Comparison of ENCODE assay signal across 14 cellular contexts in genomic region chr5:160293901-160294561, GRCh38. TPM values are rescaled to one million over a fixed set of nuclear protein-coding genes. Genes with fewer than 3 reads are reported as not detected.
DNase-seq lines count a peak whose midpoint lies in the region; ATAC-seq, FAIRE-seq and TF ChIP-seq lines count a peak whose summit lies in the region.
"Had no signal": no experiment of that assay in that cellular context is flagged by ENCODE, and none has a peak within 500 bp of the region (broad histone marks: within the 10 kb centered on the region; RNA-seq: fewer than 3 reads in every experiment).

No MANE protein-coding gene starts in this region.

- H2AFZ ChIP-seq in hepatocyte, result no peak overlapping the region

- H3K36me3 ChIP-seq in hepatocyte (replicated peaks; ENCODE audit: insufficient read depth, low read depth), result no peaks in the 10 kb centered on the region
- H3K36me3 ChIP-seq in pancreas, result no peaks in the 10 kb centered on the region

- peaks cover 94% of the 10 kb centered on the region for H3K79me2 ChIP-seq in hepatocyte

- no peak overlapping the region for H3K4me3 ChIP-seq in hepatocyte
- no peak overlapping the region for H3K4me3 ChIP-seq in pancreas

- H3K4me1 ChIP-seq in hepatocyte (ENCODE audit: insufficient read depth) (peaks cover 8% of the 10 kb centered on the region), pancreas (peaks cover 0 to 6% (median 0%) of the 10 kb centered on the region in 3 donors)

- H4K20me1 ChIP-seq in hepatocyte (ENCODE audit: insufficient read depth, poor library complexity, severe bottlenecking), result peaks cover 5% of the 10 kb centered on the region

- peak; percentile 43 for ATAC-seq in HG03432 (IDR thresholded peaks at IDR 0.05; ENCODE audit: unreplicated experiment)
- ATAC-seq in pancreas, result no peak

- TF ChIP-seq CTCF in hepatocyte (IDR thresholded peaks at IDR 0.05; ENCODE audit: poor library complexity) (no peak), progenitor cell of endocrine pancreas (IDR thresholded peaks at IDR 0.05; ENCODE audit: unreplicated experiment) (no peak), pancreas (IDR thresholded peaks at IDR 0.05) (no peak)

- H3K36me3 Mint-ChIP-seq in progenitor cell of endocrine pancreas (ENCODE audit: insufficient read depth), result peaks cover 6% of the 10 kb centered on the region
- H3K36me3 Mint-ChIP-seq: activated naive CD8-positive, alpha-beta T cell; CD4-positive, CD25-positive, alpha-beta regulatory T cell had no signal

- no peaks in the 10 kb centered on the region for H3K9me3 ChIP-seq in hepatocyte (ENCODE audit: low read depth)
- no peaks in the 10 kb centered on the region for H3K9me3 ChIP-seq in pancreas

- H3K27ac Mint-ChIP-seq in progenitor cell of endocrine pancreas, result peak overlapping the region; percentile 81
- H3K27ac Mint-ChIP-seq: activated naive CD8-positive, alpha-beta T cell; CD4-positive, CD25-positive, alpha-beta regulatory T cell had no signal

- H3K27me3 Mint-ChIP-seq in progenitor cell of endocrine pancreas, result no peaks in the 10 kb centered on the region
- H3K27me3 Mint-ChIP-seq: activated naive CD8-positive, alpha-beta T cell had no signal

- H3K27me3 ChIP-seq in hepatocyte, result no peaks in the 10 kb centered on the region
- H3K27me3 ChIP-seq in pancreas, result no peaks in the 10 kb centered on the region

- WGBS in hepatocyte (ENCODE audit: low lambda C conversion rate, missing lambda C conversion rate), result 77% methylated on average over 13 of the region's 13 CpGs
- 72 to 75% methylated on average over 13 of the region's 13 CpGs for WGBS in pancreas, 2 donors

- DNase-seq in SIG-M5 treated with dmso at 0.1 percent for 504 hours (lab: John Stamatoyannopoulos, UW; ENCODE audit: unreplicated experiment) (peak; percentile 64), hepatocyte (ENCODE audit: low spot score) (no peak), progenitor cell of endocrine pancreas (ENCODE audit: low spot score, unreplicated experiment) (no peak), HuH-7.5 (ENCODE audit: low spot score) (no peak), pancreas (no peak), AG08395 (ENCODE audit: low spot score) (no peak), NCI-H2081 (lab: John Stamatoyannopoulos, UW) (no peak)
- DNase-seq: activated CD4-positive, alpha-beta T cell treated with anti-CD3 and anti-CD28 coated beads, Interleukin-2, amount 50 U/mL, for 1 hour; CD4-positive, CD25-positive, alpha-beta regulatory T cell; effector CD4-positive, alpha-beta T cell; hippocampal formation; NCI-H187 treated with DMSO at 0.1 percent for 48 hours had no signal

- no peak overlapping the region for H3K4me2 ChIP-seq in hepatocyte

- peaks cover 19% of the 10 kb centered on the region for H3K4me1 Mint-ChIP-seq in progenitor cell of endocrine pancreas (ENCODE audit: low read depth)
- H3K4me1 Mint-ChIP-seq: CD4-positive, CD25-positive, alpha-beta regulatory T cell had no signal

- H3K27ac ChIP-seq in hepatocyte (peak overlapping the region; percentile 57), pancreas (no peak overlapping the region)

- intact Hi-C loops in pancreas (cut with DNase I), result no loop called here

- no peaks in the 10 kb centered on the region for H3K9me2 ChIP-seq in hepatocyte (replicated peaks; ENCODE audit: insufficient read depth)

- FAIRE-seq in pancreas (lab: Jason Lieb, UNC), result no peak

- no peaks in the 10 kb centered on the region for H3K9me3 Mint-ChIP-seq in progenitor cell of endocrine pancreas (ENCODE audit: low read depth)
- H3K9me3 Mint-ChIP-seq: CD4-positive, CD25-positive, alpha-beta regulatory T cell had no signal

- H3K4me3 Mint-ChIP-seq in progenitor cell of endocrine pancreas (ENCODE audit: low read depth), result no peak overlapping the region
- H3K4me3 Mint-ChIP-seq: activated naive CD8-positive, alpha-beta T cell; CD4-positive, CD25-positive, alpha-beta regulatory T cell had no signal

RNA-seq across cellular contexts. Expression of gene CCNJL, which starts 18.3 kb away (rescaled TPM):
- 6.6 and 8.1 TPM in 2 replicates for total RNA-seq in hepatocyte
- polyA plus RNA-seq in hepatocyte, result 9.5 and 10.8 TPM in 2 replicates
- total RNA-seq in progenitor cell of endocrine pancreas, result 23.1 and 29.0 TPM in 2 replicates
- under 1 TPM; 0.06 to 0.58 (median 0.17) TPM for total RNA-seq in pancreas
- under 1 TPM; 0.08 to 0.16 TPM for polyA plus RNA-seq in pancreas
- total RNA-seq: CD4-positive, CD25-positive, alpha-beta regulatory T cell had no signal
- polyA plus RNA-seq: CD4-positive, CD25-positive, alpha-beta regulatory T cell had no signal
